ENCODE assay signal across 9 cellular contexts in genomic region chr3:109685084-109686079, GRCh38.
DNase-seq lines count a peak whose midpoint lies in the region; ATAC-seq lines count a peak whose summit lies in the region.
"Had no signal": no experiment of that assay in that cellular context is flagged by ENCODE, and none has a peak within 500 bp of the region (broad histone marks: within the 10 kb centered on the region; RNA-seq: fewer than 3 reads in every experiment).

No MANE protein-coding gene starts in this region.

- ATAC-seq in sciatic nerve (peak; percentile 85), HG02763 (IDR thresholded peaks at IDR 0.05; ENCODE audit: unreplicated experiment) (no peak)

- H3K9me3 Mint-ChIP-seq in activated T-helper 1 cell treated with anti-CD3 and anti-CD28 coated beads, Interleukin-12 subunit alpha, Interleukin-12 subunit beta, Interleukin-2, Interleukin-4 antibody, amounts not matched to agents 30 ng/mL and 10 ng/mL and 1 ng/mL, durations not matched to agents 14 hours and 24 hours and 36 hours = no peaks in the 10 kb centered on the region

- H3K27me3 Mint-ChIP-seq in activated T-helper 1 cell treated with anti-CD3 and anti-CD28 coated beads, Interleukin-12 subunit alpha, Interleukin-12 subunit beta, Interleukin-2, Interleukin-4 antibody, amounts not matched to agents 30 ng/mL and 10 ng/mL and 1 ng/mL, durations not matched to agents 14 hours and 24 hours and 36 hours (ENCODE audit: insufficient read depth) = no peaks in the 10 kb centered on the region

- in situ Hi-C loops in SK-MEL-5 (cut with HindIII; ENCODE audit: low pct_unique_long_range_greater_than_20kb, low sequenced_read_pairs) = no loop called here

- H3K4me3 Mint-ChIP-seq in activated T-helper 1 cell treated with anti-CD3 and anti-CD28 coated beads, Interleukin-12 subunit alpha, Interleukin-12 subunit beta, Interleukin-2, Interleukin-4 antibody, amounts not matched to agents 30 ng/mL and 10 ng/mL and 1 ng/mL, durations not matched to agents 14 hours and 24 hours and 36 hours = no peak overlapping the region

- intact Hi-C loops in sciatic nerve (cut with DNase I) = no loop called here
- intact Hi-C loops in activated T-helper 1 cell treated with anti-CD3 and anti-CD28 coated beads, Interleukin-12 subunit alpha, Interleukin-12 subunit beta, Interleukin-2, Interleukin-4 antibody, amounts not matched to agents 30 ng/mL and 10 ng/mL and 1 ng/mL, durations not matched to agents 14 hours and 24 hours and 36 hours (cut with micrococcal nuclease) = no loop called here

- DNase-seq in GM03348 (ENCODE audit: low spot score) = peak; percentile 86
- peak; percentile 6 for DNase-seq in SK-MEL-5 (ENCODE audit: low read depth, low spot score)
- peak; percentile 92 for DNase-seq in glomerular visceral epithelial cell (ENCODE audit: extremely low spot score)
- peak; percentile 71 for DNase-seq in sciatic nerve (ENCODE audit: low spot score)
- no peak for DNase-seq in GF-D8 (lab: John Stamatoyannopoulos, UW)
- DNase-seq in activated naive CD4-positive, alpha-beta T cell treated with Interleukin-2 at 50 U/mL for 16 hours = no peak
- DNase-seq in activated T-helper 1 cell treated with anti-CD3 and anti-CD28 coated beads, Interleukin-12 subunit alpha, Interleukin-12 subunit beta, Interleukin-2, Interleukin-4 antibody, amounts not matched to agents 30 ng/mL and 10 ng/mL and 1 ng/mL, durations not matched to agents 14 hours and 24 hours and 36 hours (ENCODE audit: low spot score) = no peak
- DNase-seq: activated CD4-positive, alpha-beta T cell treated with anti-CD3 and anti-CD28 coated beads, Interleukin-2, amount 50 U/mL, for 4 hours had no signal

- H3K4me1 Mint-ChIP-seq in activated T-helper 1 cell treated with anti-CD3 and anti-CD28 coated beads, Interleukin-12 subunit alpha, Interleukin-12 subunit beta, Interleukin-2, Interleukin-4 antibody, amounts not matched to agents 30 ng/mL and 10 ng/mL and 1 ng/mL, durations not matched to agents 14 hours and 24 hours and 36 hours (ENCODE audit: low read depth) = no peaks in the 10 kb centered on the region

- H3K27ac Mint-ChIP-seq in activated T-helper 1 cell treated with anti-CD3 and anti-CD28 coated beads, Interleukin-12 subunit alpha, Interleukin-12 subunit beta, Interleukin-2, Interleukin-4 antibody, amounts not matched to agents 30 ng/mL and 10 ng/mL and 1 ng/mL, durations not matched to agents 14 hours and 24 hours and 36 hours = no peak overlapping the region

- no peaks in the 10 kb centered on the region for H3K36me3 Mint-ChIP-seq in activated T-helper 1 cell treated with anti-CD3 and anti-CD28 coated beads, Interleukin-12 subunit alpha, Interleukin-12 subunit beta, Interleukin-2, Interleukin-4 antibody, amounts not matched to agents 30 ng/mL and 10 ng/mL and 1 ng/mL, durations not matched to agents 14 hours and 24 hours and 36 hours (ENCODE audit: low read depth)

Comparison
In these comparisons a context has a peak if more than half of its experiments do, and no peak if none do; other contexts are left out.
1. DNase-seq: peak in GM03348 (single experiment), SK-MEL-5 (single experiment), glomerular visceral epithelial cell (single experiment) and sciatic nerve (single experiment); none in GF-D8 (single experiment), activated naive CD4-positive, alpha-beta T cell treated with Interleukin-2 at 50 U/mL for 16 hours (single experiment) and activated T-helper 1 cell treated with anti-CD3 and anti-CD28 coated beads, Interleukin-12 subunit alpha, Interleukin-12 subunit beta, Interleukin-2, Interleukin-4 antibody, amounts not matched to agents 30 ng/mL and 10 ng/mL and 1 ng/mL, durations not matched to agents 14 hours and 24 hours and 36 hours (single experiment).